Comparison of ENCODE assay signal across 16 cellular contexts in the genomic region with DNA sequence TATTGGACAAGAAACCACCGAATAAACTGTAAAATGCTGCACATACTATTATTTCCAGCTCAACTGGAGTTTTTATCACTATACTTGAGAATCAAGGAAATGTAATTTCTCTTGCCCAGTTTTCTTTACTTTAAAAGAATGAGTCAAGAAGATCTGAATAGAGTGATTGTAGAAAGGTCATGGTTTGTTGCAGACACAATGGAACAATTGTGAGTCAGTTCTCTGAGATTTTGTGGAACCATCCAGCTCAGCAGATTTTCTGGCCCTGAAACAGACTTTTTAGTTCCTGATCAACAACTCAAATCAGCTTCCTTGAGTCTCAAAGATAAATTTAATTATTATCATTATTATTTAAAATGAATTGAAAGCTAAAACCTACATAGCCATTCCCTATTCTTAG. TPM values are rescaled to one million over a fixed set of nuclear protein-coding genes. Genes with fewer than 3 reads are reported as not detected.
A peak's percentile ranks its signal among the peaks of the same experiment; 100 is the strongest.
DNase-seq lines count a peak whose midpoint lies in the region; ATAC-seq lines count a peak whose summit lies in the region.
"Had no signal": no experiment of that assay in that cellular context is flagged by ENCODE, and none has a peak within 500 bp of the region (broad histone marks: within the 10 kb centered on the region; RNA-seq: fewer than 3 reads in every experiment).

No MANE protein-coding gene starts in this region.

- ATAC-seq in GM18868 (IDR thresholded peaks at IDR 0.05; ENCODE audit: unreplicated experiment) (no peak), GM21423 (IDR thresholded peaks at IDR 0.05; ENCODE audit: unreplicated experiment) (no peak)
- ATAC-seq: left lung, psoas muscle had no signal

- DNase-seq in CD1c-positive myeloid dendritic cell (ENCODE audit: extremely low spot score) (peak; percentile 9), M059J (ENCODE audit: low read depth) (peak; percentile 62), dermis blood vessel endothelial cell (peak; percentile 28), lung microvascular endothelial cell (ENCODE audit: low read depth in 2 of 2) (peak; percentile 43 to 80), germinal center (ENCODE audit: low spot score) (no peak)
- no peak for DNase-seq in activated naive CD4-positive, alpha-beta T cell (lab: John Stamatoyannopoulos, UW)
- DNase-seq: activated CD4-positive, alpha-beta T cell treated with anti-CD3 and anti-CD28 coated beads, Interleukin-2, amount 10 ng/mL, durations not matched to agents 7 days and 5 days; activated T-cell treated with anti-CD3 and anti-CD28 coated beads, Interleukin-2, amount 50 U/mL, for 48 hours; left lung; NCI-H1436 treated with DMSO at 0.1 percent for 48 hours; psoas muscle; stimulated activated CD4-positive, alpha-beta T cell treated with anti-CD3 and anti-CD28 coated beads, Interleukin-15, amount 100 ng/mL, for 24 hours had no signal

RNA-seq across cellular contexts. Expression of a gene that starts 1.3 kb away (rescaled TPM):
- 0.20 TPM in 1 of 2 replicates, not detected in the other for total RNA-seq in M059J (2014; rRNA removed; shearing (Covaris generic))
- 0.17 TPM in 1 of 2 replicates, not detected in the other for total RNA-seq in dermis blood vessel endothelial cell
- total RNA-seq in lung microvascular endothelial cell, result not detected in 2 replicates
- total RNA-seq: activated CD4-positive, alpha-beta T cell treated with anti-CD3 and anti-CD28 coated beads, Interleukin-2, amount 10 ng/mL, durations not matched to agents 7 days and 5 days; SJSA1 had no signal

RNA-seq across cellular contexts. Expression of a gene that starts 13.6 kb away (rescaled TPM):
- total RNA-seq in M059J (2014; rRNA removed; shearing (Covaris generic)), result not detected in 2 replicates
- total RNA-seq in dermis blood vessel endothelial cell (not detected in 2 replicates), lung microvascular endothelial cell (not detected in 2 replicates)
- total RNA-seq: activated CD4-positive, alpha-beta T cell treated with anti-CD3 and anti-CD28 coated beads, Interleukin-2, amount 10 ng/mL, durations not matched to agents 7 days and 5 days; adrenal gland; left lung; psoas muscle; SJSA1 had no signal

RNA-seq across cellular contexts. Expression of a gene that starts 19.7 kb away (rescaled TPM):
- not detected in 2 replicates for total RNA-seq in M059J (2014; rRNA removed; shearing (Covaris generic))
- total RNA-seq in dermis blood vessel endothelial cell (not detected in 2 replicates), lung microvascular endothelial cell (not detected in 2 replicates)
- total RNA-seq: activated CD4-positive, alpha-beta T cell treated with anti-CD3 and anti-CD28 coated beads, Interleukin-2, amount 10 ng/mL, durations not matched to agents 7 days and 5 days; adrenal gland; left lung; psoas muscle; SJSA1 had no signal

RNA-seq across cellular contexts. Expression of a gene that starts 54.5 kb away (rescaled TPM):
- 57.2 and 65.7 TPM in 2 replicates for total RNA-seq in M059J (2014; rRNA removed; shearing (Covaris generic))
- total RNA-seq in dermis blood vessel endothelial cell (35.9 and 44.5 TPM in 2 replicates), lung microvascular endothelial cell (19.4 and 25.5 TPM in 2 replicates)

Comparison
In these comparisons a context has a peak if more than half of its experiments do, and no peak if none do; other contexts are left out.
1. DNase-seq: peak in CD1c-positive myeloid dendritic cell (single experiment), M059J (single experiment), dermis blood vessel endothelial cell (single experiment) and lung microvascular endothelial cell (2 of 2); none in activated naive CD4-positive, alpha-beta T cell (0 of 4) and germinal center (single experiment).